Comparison of ENCODE assay signal across 18 cellular contexts in the genomic region with DNA sequence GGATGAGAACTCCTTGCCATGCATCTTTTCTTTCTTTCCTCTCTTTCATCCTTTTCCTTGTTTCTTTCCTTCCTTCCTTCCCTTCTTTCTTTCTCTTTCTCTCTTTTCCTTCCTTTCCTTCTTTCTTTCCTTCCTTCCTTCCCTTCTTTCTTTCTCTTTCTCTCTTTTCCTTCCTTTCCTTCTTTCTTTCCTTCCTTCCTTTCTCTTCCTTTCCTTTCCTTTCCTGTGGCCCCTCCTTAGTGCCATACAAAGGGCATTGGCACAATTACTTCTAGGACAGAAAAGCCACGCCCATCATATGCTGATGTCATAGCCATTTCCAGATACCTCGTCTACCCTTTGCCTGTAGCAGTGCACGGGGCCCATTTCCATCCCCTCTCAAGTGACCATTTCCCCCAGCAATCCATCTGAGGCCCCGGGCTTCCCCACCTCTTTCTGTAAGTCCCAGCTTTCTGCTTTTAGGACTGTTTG. TPM values are rescaled to one million over a fixed set of nuclear protein-coding genes. Genes with fewer than 3 reads are reported as not detected.
A peak's percentile ranks its signal among the peaks of the same experiment; 100 is the strongest.
DNase-seq lines count a peak whose midpoint lies in the region; ATAC-seq, FAIRE-seq and TF ChIP-seq lines count a peak whose summit lies in the region.
"Had no signal": no experiment of that assay in that cellular context is flagged by ENCODE, and none has a peak within 500 bp of the region (broad histone marks: within the 10 kb centered on the region; RNA-seq: fewer than 3 reads in every experiment).

No MANE protein-coding gene starts in this region.

- peaks cover 61% of the 10 kb centered on the region for H3K4me1 ChIP-seq in HepG2 (ENCODE audit: insufficient read depth, low read length)
- H3K4me1 ChIP-seq in right lobe of liver: peaks cover 0 to 14% (median 5%) of the 10 kb centered on the region in 4 donors

- H3K79me2 ChIP-seq in HepG2 (ENCODE audit: insufficient read depth, low read length): peaks cover 9% of the 10 kb centered on the region

- intact Hi-C loops in HepG2 (cut with micrococcal nuclease; ENCODE audit: unreplicated experiment): no loop called here
- intact Hi-C loops in right lobe of liver (cut with DNase I): loop anchor here (5.0 kb wide), 1 partner anchor 34 kb away; a partner anchor contains a TSS

- no TSS peak for BruUV-seq in HepG2 (replicated peaks; lab: Mats Ljungman, UMichigan)

- peaks cover 5% of the 10 kb centered on the region; the same call in 1 of the 2 replicates for H4K20me1 ChIP-seq in HepG2 (ENCODE audit: insufficient read depth, low read length)

- POLR2A ChIA-PET in HepG2 (lab: Yijun Ruan, JAX): interaction anchor here (0.9 to 10.4 kb wide), 2 partner anchors 11 to 31 kb away, joined by 3 to 134 read pairs; a partner anchor contains a TSS

- H3K9ac ChIP-seq in HepG2 (ENCODE audit: insufficient read depth, low read depth, low read length): no peak overlapping the region

- in situ Hi-C loops in HepG2 (cut with HindIII; ENCODE audit: extremely low pct_ligation_motif_present, low pct_unique_long_range_greater_than_20kb): loop anchor here (5.0 kb wide), 1 partner anchor 59 kb away; a partner anchor contains a TSS

- H3K27ac Mint-ChIP-seq in endothelial cell (ENCODE audit: unreplicated experiment) (no peak overlapping the region), type B pancreatic cell (peak overlapping the region; percentile 73)

- H3K9me3 Mint-ChIP-seq in endothelial cell (ENCODE audit: unreplicated experiment): no peaks in the 10 kb centered on the region
- no peaks in the 10 kb centered on the region for H3K9me3 Mint-ChIP-seq in type B pancreatic cell

- H3K4me3 ChIP-seq in HepG2 (replicated peaks in 1 of 3; ENCODE audit: insufficient read depth in 1 of 3, low read depth in 2 of 3, low read length in 3 of 3) (no peak overlapping the region), right lobe of liver (no peak overlapping the region)

- peak overlapping the region; percentile 65 for H3K4me2 ChIP-seq in HepG2 (ENCODE audit: low read depth, low read length)

- WGBS in HepG2 (ENCODE audit: low lambda C conversion rate): 11% methylated on average over 4 of the region's 4 CpGs
- 40% methylated on average over 3 of the region's 4 CpGs for WGBS in right lobe of liver (ENCODE audit: insufficient coverage, low coverage, low lambda C conversion rate, missing lambda C conversion rate)

- CTCF ChIA-PET in HepG2 (lab: Yijun Ruan, JAX; ENCODE audit: low intra/inter-chr PET ratio, low total read pairs): interaction anchor here (0.8 to 4.6 kb wide), 3 partner anchors 30 to 297 kb away, joined by 3 to 119 read pairs (median 49); a partner anchor contains a TSS

- TF ChIP-seq CTCF in HepG2 (CRISPR knock-in tag; IDR thresholded peaks at IDR 0.05) (no peak), right lobe of liver (IDR thresholded peaks at IDR 0.05) (no peak), endothelial cell (IDR thresholded peaks at IDR 0.05; ENCODE audit: unreplicated experiment) (no peak), type B pancreatic cell (conservative IDR thresholded peaks at IDR 0.05) (no peak)

- H3K27ac ChIP-seq in HepG2 (ENCODE audit: extremely low read length, insufficient read depth, low read length): no peak overlapping the region
- no peak overlapping the region for H3K27ac ChIP-seq in right lobe of liver

- TF ChIP-seq EP300 in HepG2 (IDR thresholded peaks at IDR 0.05; ENCODE audit: low read depth in 2 of 2, low read length in 2 of 2) (no peak), HepG2 (CRISPR knock-in tag; IDR thresholded peaks at IDR 0.05; ENCODE audit: borderline replicate concordance) (no peak)

- TF ChIP-seq POLR2A in HepG2 (IDR thresholded peaks at IDR 0.05; ENCODE audit: insufficient read depth in 1 of 2, low read depth in 2 of 2, low read length in 2 of 2): no peak
- TF ChIP-seq POLR2A in right lobe of liver (IDR thresholded peaks at IDR 0.05): no peak

- DNase-seq in HepG2 (ENCODE audit: low spot score) (no peak), right lobe of liver (no peak), NCI-H748 treated with DMSO at 0.1 percent for 48 hours (lab: John Stamatoyannopoulos, UW) (peak; percentile 36), endothelial cell (ENCODE audit: low spot score) (no peak), type B pancreatic cell (ENCODE audit: extremely low spot score, unreplicated experiment) (no peak), mesenteric fat pad (ENCODE audit: low spot score) (no peak), DMS153 (lab: John Stamatoyannopoulos, UW) (no peak)
- DNase-seq in stimulated activated naive CD4-positive, alpha-beta T cell treated with Interleukin-2 at 50 U/mL for 16 hours (lab: John Stamatoyannopoulos, UW): no peak
- DNase-seq: activated CD4-positive, alpha-beta T cell treated with anti-CD3 and anti-CD28 coated beads for 4 hours; amniotic stem cell; effector CD4-positive, alpha-beta T cell; hippocampal formation; mesendoderm; NCI-H187 treated with DMSO at 0.1 percent for 48 hours; SIG-M5 had no signal

- H3K9me3 ChIP-seq in HepG2 (ENCODE audit: low read length) (no peaks in the 10 kb centered on the region), right lobe of liver (no peaks in the 10 kb centered on the region)

- H3K4me3 Mint-ChIP-seq in endothelial cell (ENCODE audit: unreplicated experiment) (peak overlapping the region; percentile 66), type B pancreatic cell (peak overlapping the region; percentile 68)

- peaks cover 6% of the 10 kb centered on the region for H3K36me3 Mint-ChIP-seq in endothelial cell (ENCODE audit: low read depth, unreplicated experiment)
- no peaks in the 10 kb centered on the region for H3K36me3 Mint-ChIP-seq in type B pancreatic cell

- H3K27me3 ChIP-seq in HepG2 (ENCODE audit: control insufficient read depth in 1 of 2, insufficient read depth in 2 of 2, low read length in 2 of 2): peaks cover 0 to 18% of the 10 kb centered on the region in 2 experiments; a peak in 3 of 5 replicates
- no peaks in the 10 kb centered on the region for H3K27me3 ChIP-seq in right lobe of liver

- ATAC-seq in HepG2: no peak
- no peak for ATAC-seq in right lobe of liver

- H3K27me3 Mint-ChIP-seq in endothelial cell (ENCODE audit: unreplicated experiment): peaks cover 10% of the 10 kb centered on the region
- peaks cover 3% of the 10 kb centered on the region for H3K27me3 Mint-ChIP-seq in type B pancreatic cell

- no peak for FAIRE-seq in HepG2 (lab: Jason Lieb, UNC)
- FAIRE-seq: D721Med, GM18507 had no signal

- no peak overlapping the region for H2AFZ ChIP-seq in HepG2 (ENCODE audit: low read length)

- H3K36me3 ChIP-seq in HepG2 (replicated peaks in 1 of 2; ENCODE audit: control insufficient read depth in 1 of 2, insufficient read depth in 2 of 2, low read length in 2 of 2) (no peaks in the 10 kb centered on the region), right lobe of liver (no peaks in the 10 kb centered on the region)

- no peak for TF ChIP-seq RAD21 in HepG2 (CRISPR knock-in tag; IDR thresholded peaks at IDR 0.05)

- peaks cover 5% of the 10 kb centered on the region for H3K4me1 Mint-ChIP-seq in endothelial cell (ENCODE audit: unreplicated experiment)
- H3K4me1 Mint-ChIP-seq in type B pancreatic cell (ENCODE audit: unreplicated experiment): peaks cover 12% of the 10 kb centered on the region

RNA-seq across cellular contexts. Expression of a gene that starts 2.2 kb away (rescaled TPM):
- total RNA-seq in HepG2 (2016; rRNA removed; fragmentation: Illumina TruSeq; extraction: Trizol) (42.9 and 54.5 TPM in 2 replicates), right lobe of liver (10 to 100 TPM; 27.8 to 43.1 (median 31.6) TPM), endothelial cell (ENCODE audit: unreplicated experiment) (57.9 TPM), type B pancreatic cell (ENCODE audit: low replicate concordance) (63.2 and 68.7 TPM in 2 replicates), mesenteric fat pad (97.3 TPM)
- total RNA-seq in HepG2 (2016; cell fraction: cytosol; rRNA removed; fragmentation: Illumina TruSeq; extraction: Trizol; ENCODE audit: low read depth): 12.7 and 12.9 TPM in 2 replicates
- 42.6 and 53.4 TPM in 2 replicates for total RNA-seq in HepG2 (2016; cell fraction: insoluble cytoplasmic fraction; rRNA removed; fragmentation: Illumina TruSeq; extraction: Trizol)
- 44.1 and 47.1 TPM in 2 replicates for total RNA-seq in HepG2 (2016; cell fraction: membrane; rRNA removed; fragmentation: Illumina TruSeq; extraction: Trizol)
- 22.9 and 28.9 TPM in 2 replicates for total RNA-seq in HepG2 (2016; cell fraction: nucleus; rRNA removed; fragmentation: Illumina TruSeq; extraction: Trizol)
- polyA plus RNA-seq in HepG2 (2011; rRNA removed): 10.4 and 15.6 TPM in 2 replicates
- 13.3 and 14.8 TPM in 2 replicates for polyA plus RNA-seq in HepG2 (2011; cell fraction: cytosol; rRNA removed)
- polyA plus RNA-seq in HepG2 (2011; cell fraction: nucleus; rRNA removed): 19.0 and 20.4 TPM in 2 replicates
- polyA plus RNA-seq in HepG2 (2012): 20.0 and 24.1 TPM in 2 replicates
- 11.2 and 11.4 TPM in 2 replicates for polyA plus RNA-seq in HepG2 (2016; cell fraction: cytosol; fragmentation: Illumina TruSeq; extraction: Trizol; ENCODE audit: low read depth)
- polyA plus RNA-seq in HepG2 (2016; cell fraction: insoluble cytoplasmic fraction; fragmentation: Illumina TruSeq; extraction: Trizol; ENCODE audit: low read depth): 37.8 and 42.0 TPM in 2 replicates
- polyA plus RNA-seq in HepG2 (2016; cell fraction: membrane; fragmentation: Illumina TruSeq; extraction: Trizol; ENCODE audit: low read depth): 28.4 and 33.6 TPM in 2 replicates
- polyA plus RNA-seq in HepG2 (2016; cell fraction: nucleus; fragmentation: Illumina TruSeq; extraction: Trizol; ENCODE audit: insufficient read depth, low read depth): 36.6 and 38.3 TPM in 2 replicates
- 40.5 and 51.2 TPM in 2 replicates for polyA minus RNA-seq in HepG2 (2011; rRNA and poly(A)+ RNA removed; ENCODE audit: low replicate concordance)
- polyA minus RNA-seq in HepG2 (2011; cell fraction: cytosol; rRNA and poly(A)+ RNA removed): 17.9 and 18.5 TPM in 2 replicates
- 16.0 and 16.7 TPM in 2 replicates for polyA minus RNA-seq in HepG2 (2011; cell fraction: nucleus; rRNA and poly(A)+ RNA removed)

RNA-seq across cellular contexts. Expression of a gene that starts 7.4 kb away (rescaled TPM):
- total RNA-seq in HepG2 (2016; rRNA removed; fragmentation: Illumina TruSeq; extraction: Trizol) (14.5 and 19.3 TPM in 2 replicates), right lobe of liver (10 to 100 TPM; 10.9 to 28.7 (median 16.5) TPM), endothelial cell (ENCODE audit: unreplicated experiment) (10.4 TPM), type B pancreatic cell (ENCODE audit: low replicate concordance) (34.8 and 51.1 TPM in 2 replicates), mesenteric fat pad (18.0 TPM)
- total RNA-seq in HepG2 (2016; cell fraction: cytosol; rRNA removed; fragmentation: Illumina TruSeq; extraction: Trizol; ENCODE audit: low read depth): 5.8 and 5.9 TPM in 2 replicates
- 15.3 and 18.9 TPM in 2 replicates for total RNA-seq in HepG2 (2016; cell fraction: insoluble cytoplasmic fraction; rRNA removed; fragmentation: Illumina TruSeq; extraction: Trizol)
- 18.7 and 19.9 TPM in 2 replicates for total RNA-seq in HepG2 (2016; cell fraction: membrane; rRNA removed; fragmentation: Illumina TruSeq; extraction: Trizol)
- 13.9 and 16.9 TPM in 2 replicates for total RNA-seq in HepG2 (2016; cell fraction: nucleus; rRNA removed; fragmentation: Illumina TruSeq; extraction: Trizol)
- 14.3 and 19.4 TPM in 2 replicates for polyA plus RNA-seq in HepG2 (2011; rRNA removed)
- polyA plus RNA-seq in HepG2 (2011; cell fraction: cytosol; rRNA removed): 11.6 and 15.6 TPM in 2 replicates
- 49.0 and 73.9 TPM in 2 replicates for polyA plus RNA-seq in HepG2 (2011; cell fraction: nucleus; rRNA removed)
- polyA plus RNA-seq in HepG2 (2012): 26.0 and 33.6 TPM in 2 replicates
- 10.4 and 11.1 TPM in 2 replicates for polyA plus RNA-seq in HepG2 (2016; cell fraction: cytosol; fragmentation: Illumina TruSeq; extraction: Trizol; ENCODE audit: low read depth)
- polyA plus RNA-seq in HepG2 (2016; cell fraction: insoluble cytoplasmic fraction; fragmentation: Illumina TruSeq; extraction: Trizol; ENCODE audit: low read depth): 30.9 and 41.0 TPM in 2 replicates
- polyA plus RNA-seq in HepG2 (2016; cell fraction: membrane; fragmentation: Illumina TruSeq; extraction: Trizol; ENCODE audit: low read depth): 21.7 and 25.1 TPM in 2 replicates
- polyA plus RNA-seq in HepG2 (2016; cell fraction: nucleus; fragmentation: Illumina TruSeq; extraction: Trizol; ENCODE audit: insufficient read depth, low read depth): 40.4 and 46.6 TPM in 2 replicates
- polyA minus RNA-seq in HepG2 (2011; rRNA and poly(A)+ RNA removed; ENCODE audit: low replicate concordance): 22.5 and 47.0 TPM in 2 replicates
- polyA minus RNA-seq in HepG2 (2011; cell fraction: cytosol; rRNA and poly(A)+ RNA removed): 15.7 and 18.9 TPM in 2 replicates
- 11.1 and 13.0 TPM in 2 replicates for polyA minus RNA-seq in HepG2 (2011; cell fraction: nucleus; rRNA and poly(A)+ RNA removed)

RNA-seq across cellular contexts. Expression of a gene that starts 7.5 kb away (rescaled TPM):
- total RNA-seq in HepG2 (2016; rRNA removed; fragmentation: Illumina TruSeq; extraction: Trizol): 0.27 and 0.32 TPM in 2 replicates
- total RNA-seq in HepG2 (2016; cell fraction: cytosol; rRNA removed; fragmentation: Illumina TruSeq; extraction: Trizol; ENCODE audit: low read depth): not detected in 2 replicates
- 0.15 and 0.22 TPM in 2 replicates for total RNA-seq in HepG2 (2016; cell fraction: insoluble cytoplasmic fraction; rRNA removed; fragmentation: Illumina TruSeq; extraction: Trizol)
- 0.17 and 0.22 TPM in 2 replicates for total RNA-seq in HepG2 (2016; cell fraction: membrane; rRNA removed; fragmentation: Illumina TruSeq; extraction: Trizol)
- total RNA-seq in HepG2 (2016; cell fraction: nucleus; rRNA removed; fragmentation: Illumina TruSeq; extraction: Trizol): 0.40 TPM in 1 of 2 replicates, not detected in the other
- 0.05 and 0.11 TPM in 2 replicates for polyA plus RNA-seq in HepG2 (2011; rRNA removed)
- 0.08 TPM in 1 of 2 replicates, not detected in the other for polyA plus RNA-seq in HepG2 (2011; cell fraction: cytosol; rRNA removed)
- 0.45 and 0.84 TPM in 2 replicates for polyA plus RNA-seq in HepG2 (2011; cell fraction: nucleus; rRNA removed)
- polyA plus RNA-seq in HepG2 (2012): 0.11 TPM in 1 of 2 replicates, not detected in the other
- 0.17 and 0.22 TPM in 2 replicates for polyA plus RNA-seq in HepG2 (2016; cell fraction: cytosol; fragmentation: Illumina TruSeq; extraction: Trizol; ENCODE audit: low read depth)
- 0.24 and 0.25 TPM in 2 replicates for polyA plus RNA-seq in HepG2 (2016; cell fraction: insoluble cytoplasmic fraction; fragmentation: Illumina TruSeq; extraction: Trizol; ENCODE audit: low read depth)
- 0.20 and 0.42 TPM in 2 replicates for polyA plus RNA-seq in HepG2 (2016; cell fraction: membrane; fragmentation: Illumina TruSeq; extraction: Trizol; ENCODE audit: low read depth)
- polyA plus RNA-seq in HepG2 (2016; cell fraction: nucleus; fragmentation: Illumina TruSeq; extraction: Trizol; ENCODE audit: insufficient read depth, low read depth): 0.29 TPM in 1 of 2 replicates, not detected in the other
- 0.08 and 0.14 TPM in 2 replicates for polyA minus RNA-seq in HepG2 (2011; rRNA and poly(A)+ RNA removed; ENCODE audit: low replicate concordance)
- not detected in 2 replicates for polyA minus RNA-seq in HepG2 (2011; cell fraction: cytosol; rRNA and poly(A)+ RNA removed)
- polyA minus RNA-seq in HepG2 (2011; cell fraction: nucleus; rRNA and poly(A)+ RNA removed): 0.64 TPM in 1 of 2 replicates, not detected in the other
- not detected for total RNA-seq in right lobe of liver
- 0.23 TPM for total RNA-seq in endothelial cell (ENCODE audit: unreplicated experiment)
- 0.55 and 3.0 TPM in 2 replicates for total RNA-seq in type B pancreatic cell (ENCODE audit: low replicate concordance)
- total RNA-seq in mesenteric fat pad: not detected
- total RNA-seq: urinary bladder had no signal

RNA-seq across cellular contexts. Expression of a gene that starts 21.2 kb away (rescaled TPM):
- total RNA-seq in HepG2 (2016; rRNA removed; fragmentation: Illumina TruSeq; extraction: Trizol) (70.0 and 90.6 TPM in 2 replicates), right lobe of liver (10 to 100 TPM in 3 of 6 experiments, 1 to 10 TPM in 3; 9.6 to 11.7 (median 9.9) TPM), endothelial cell (ENCODE audit: unreplicated experiment) (18.0 TPM), type B pancreatic cell (ENCODE audit: low replicate concordance) (21.7 and 49.4 TPM in 2 replicates), mesenteric fat pad (37.5 TPM)
- total RNA-seq in HepG2 (2016; cell fraction: cytosol; rRNA removed; fragmentation: Illumina TruSeq; extraction: Trizol; ENCODE audit: low read depth): 120 and 149 TPM in 2 replicates
- 67.4 and 89.2 TPM in 2 replicates for total RNA-seq in HepG2 (2016; cell fraction: insoluble cytoplasmic fraction; rRNA removed; fragmentation: Illumina TruSeq; extraction: Trizol)
- 165 and 207 TPM in 2 replicates for total RNA-seq in HepG2 (2016; cell fraction: membrane; rRNA removed; fragmentation: Illumina TruSeq; extraction: Trizol)
- 43.5 and 46.5 TPM in 2 replicates for total RNA-seq in HepG2 (2016; cell fraction: nucleus; rRNA removed; fragmentation: Illumina TruSeq; extraction: Trizol)
- polyA plus RNA-seq in HepG2 (2011; rRNA removed): 38.3 and 51.7 TPM in 2 replicates
- polyA plus RNA-seq in HepG2 (2011; cell fraction: cytosol; rRNA removed): 41.7 and 67.3 TPM in 2 replicates
- polyA plus RNA-seq in HepG2 (2011; cell fraction: nucleus; rRNA removed): 36.2 and 38.2 TPM in 2 replicates
- 37.4 and 38.4 TPM in 2 replicates for polyA plus RNA-seq in HepG2 (2012)
- 210 and 248 TPM in 2 replicates for polyA plus RNA-seq in HepG2 (2016; cell fraction: cytosol; fragmentation: Illumina TruSeq; extraction: Trizol; ENCODE audit: low read depth)
- 96.6 and 129 TPM in 2 replicates for polyA plus RNA-seq in HepG2 (2016; cell fraction: insoluble cytoplasmic fraction; fragmentation: Illumina TruSeq; extraction: Trizol; ENCODE audit: low read depth)
- 249 and 277 TPM in 2 replicates for polyA plus RNA-seq in HepG2 (2016; cell fraction: membrane; fragmentation: Illumina TruSeq; extraction: Trizol; ENCODE audit: low read depth)
- 90.0 and 101 TPM in 2 replicates for polyA plus RNA-seq in HepG2 (2016; cell fraction: nucleus; fragmentation: Illumina TruSeq; extraction: Trizol; ENCODE audit: insufficient read depth, low read depth)
- polyA minus RNA-seq in HepG2 (2011; rRNA and poly(A)+ RNA removed; ENCODE audit: low replicate concordance): 32.0 and 63.5 TPM in 2 replicates
- polyA minus RNA-seq in HepG2 (2011; cell fraction: cytosol; rRNA and poly(A)+ RNA removed): 30.2 and 38.4 TPM in 2 replicates
- polyA minus RNA-seq in HepG2 (2011; cell fraction: nucleus; rRNA and poly(A)+ RNA removed): 15.2 and 15.3 TPM in 2 replicates

RNA-seq across cellular contexts. Expression of a gene that starts 31.6 kb away (rescaled TPM):
- total RNA-seq in HepG2 (2016; rRNA removed; fragmentation: Illumina TruSeq; extraction: Trizol) (23.2 and 23.7 TPM in 2 replicates), right lobe of liver (10 to 100 TPM in 3 of 6 experiments, 1 to 10 TPM in 3; 7.7 to 16.1 (median 9.5) TPM), endothelial cell (ENCODE audit: unreplicated experiment) (9.9 TPM), type B pancreatic cell (ENCODE audit: low replicate concordance) (10.4 and 11.1 TPM in 2 replicates), mesenteric fat pad (13.2 TPM)
- 6.5 and 6.6 TPM in 2 replicates for total RNA-seq in HepG2 (2016; cell fraction: cytosol; rRNA removed; fragmentation: Illumina TruSeq; extraction: Trizol; ENCODE audit: low read depth)
- 20.8 and 26.3 TPM in 2 replicates for total RNA-seq in HepG2 (2016; cell fraction: insoluble cytoplasmic fraction; rRNA removed; fragmentation: Illumina TruSeq; extraction: Trizol)
- total RNA-seq in HepG2 (2016; cell fraction: membrane; rRNA removed; fragmentation: Illumina TruSeq; extraction: Trizol): 15.6 and 19.4 TPM in 2 replicates
- total RNA-seq in HepG2 (2016; cell fraction: nucleus; rRNA removed; fragmentation: Illumina TruSeq; extraction: Trizol): 14.1 and 15.3 TPM in 2 replicates
- polyA plus RNA-seq in HepG2 (2011; rRNA removed): 7.9 and 9.1 TPM in 2 replicates
- 6.7 and 9.3 TPM in 2 replicates for polyA plus RNA-seq in HepG2 (2011; cell fraction: cytosol; rRNA removed)
- 13.1 and 17.4 TPM in 2 replicates for polyA plus RNA-seq in HepG2 (2011; cell fraction: nucleus; rRNA removed)
- 6.2 and 7.2 TPM in 2 replicates for polyA plus RNA-seq in HepG2 (2012)
- polyA plus RNA-seq in HepG2 (2016; cell fraction: cytosol; fragmentation: Illumina TruSeq; extraction: Trizol; ENCODE audit: low read depth): 6.5 and 8.5 TPM in 2 replicates
- polyA plus RNA-seq in HepG2 (2016; cell fraction: insoluble cytoplasmic fraction; fragmentation: Illumina TruSeq; extraction: Trizol; ENCODE audit: low read depth): 20.4 and 21.3 TPM in 2 replicates
- polyA plus RNA-seq in HepG2 (2016; cell fraction: membrane; fragmentation: Illumina TruSeq; extraction: Trizol; ENCODE audit: low read depth): 13.2 and 17.0 TPM in 2 replicates
- polyA plus RNA-seq in HepG2 (2016; cell fraction: nucleus; fragmentation: Illumina TruSeq; extraction: Trizol; ENCODE audit: insufficient read depth, low read depth): 18.0 and 19.1 TPM in 2 replicates
- polyA minus RNA-seq in HepG2 (2011; rRNA and poly(A)+ RNA removed; ENCODE audit: low replicate concordance): 15.2 and 46.1 TPM in 2 replicates
- 8.3 and 11.6 TPM in 2 replicates for polyA minus RNA-seq in HepG2 (2011; cell fraction: cytosol; rRNA and poly(A)+ RNA removed)
- polyA minus RNA-seq in HepG2 (2011; cell fraction: nucleus; rRNA and poly(A)+ RNA removed): 23.7 and 26.3 TPM in 2 replicates
